18 cellular contexts compared by ENCODE assay signal in the genomic region with DNA sequence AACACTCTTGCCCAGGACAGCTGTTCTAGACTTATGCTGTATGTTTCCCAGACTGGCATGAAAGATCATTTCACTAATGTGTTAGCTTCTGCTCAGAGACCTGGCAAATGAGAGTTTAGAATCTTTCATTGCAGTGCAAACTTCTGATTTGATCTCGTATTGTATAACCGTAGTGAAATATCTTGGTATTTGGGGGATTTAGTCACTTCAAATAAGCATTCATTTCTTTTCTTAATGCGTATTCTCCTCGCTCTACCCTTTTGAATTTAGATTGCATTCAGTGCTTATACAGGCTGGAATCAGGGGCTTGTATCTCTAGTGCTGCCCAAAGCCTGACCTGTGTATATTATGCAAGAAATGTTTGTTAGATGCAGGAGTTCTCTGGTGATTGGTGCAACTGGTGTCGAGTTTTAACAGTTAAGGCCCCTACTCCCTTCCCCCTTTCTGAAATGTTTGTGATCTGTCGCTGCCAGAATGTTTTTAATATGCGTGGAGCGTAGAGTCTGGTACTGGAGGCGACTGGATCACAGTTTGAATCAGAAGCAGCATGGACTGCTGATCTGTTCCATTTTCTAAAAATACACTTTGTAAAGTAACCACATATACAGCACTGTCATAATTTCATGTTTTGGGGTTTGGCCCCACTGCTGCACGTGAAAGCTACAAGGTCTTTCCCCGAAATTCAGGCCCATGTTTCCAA.
DNase-seq lines count a peak whose midpoint lies in the region; ATAC-seq and TF ChIP-seq lines count a peak whose summit lies in the region.
"Had no signal": no experiment of that assay in that cellular context is flagged by ENCODE, and none has a peak within 500 bp of the region (broad histone marks: within the 10 kb centered on the region; RNA-seq: fewer than 3 reads in every experiment).

No MANE protein-coding gene starts in this region.

- H3K36me3 ChIP-seq in SU-DHL-6 (ENCODE audit: low read length) (no peaks in the 10 kb centered on the region), parathyroid adenoma (ENCODE audit: control insufficient read depth, insufficient read depth, low read length) (no peaks in the 10 kb centered on the region)

- no peaks in the 10 kb centered on the region for H3K9me2 ChIP-seq in SU-DHL-6 (replicated peaks; ENCODE audit: insufficient read depth, low read length)

- H3K4me3 ChIP-seq in GM12865 (ENCODE audit: low read depth, low read length) (no peak overlapping the region), SU-DHL-6 (ENCODE audit: insufficient read depth, low read length, poor library complexity, severe bottlenecking) (no peak overlapping the region), parathyroid adenoma (ENCODE audit: low read depth, low read length) (no peak overlapping the region)
- H3K4me3 ChIP-seq: ascending aorta, upper lobe of right lung had no signal

- H3F3A ChIP-seq in SU-DHL-6 (ENCODE audit: insufficient read depth), result peaks cover 38% of the 10 kb centered on the region

- H2AFZ ChIP-seq in SU-DHL-6 (ENCODE audit: low read depth, low read length, severe bottlenecking), result no peak overlapping the region
- H2AFZ ChIP-seq in parathyroid adenoma, result peak overlapping the region; percentile 56

- H3K27me3 ChIP-seq in SU-DHL-6 (ENCODE audit: low read length) (no peaks in the 10 kb centered on the region), parathyroid adenoma (ENCODE audit: control insufficient read depth, insufficient read depth, low read length) (no peaks in the 10 kb centered on the region)
- H3K27me3 ChIP-seq: ascending aorta, upper lobe of right lung had no signal

- no peaks in the 10 kb centered on the region for H3K9me3 ChIP-seq in SU-DHL-6 (ENCODE audit: insufficient read depth, low read length)
- no peaks in the 10 kb centered on the region for H3K9me3 ChIP-seq in parathyroid adenoma (ENCODE audit: control insufficient read depth, low read length)
- H3K9me3 ChIP-seq: ascending aorta, upper lobe of right lung had no signal

- H3K4me1 ChIP-seq in parathyroid adenoma, result peaks cover 38% of the 10 kb centered on the region

- H3K79me2 ChIP-seq in SU-DHL-6 (ENCODE audit: insufficient read depth, low read length), result no peaks in the 10 kb centered on the region
- no peaks in the 10 kb centered on the region for H3K79me2 ChIP-seq in parathyroid adenoma

- no peaks in the 10 kb centered on the region for H4K20me1 ChIP-seq in SU-DHL-6 (ENCODE audit: low read depth, low read length)

- ATAC-seq in HG03469 (IDR thresholded peaks at IDR 0.05; ENCODE audit: unreplicated experiment) (no peak), GM21423 (IDR thresholded peaks at IDR 0.05; ENCODE audit: unreplicated experiment) (no peak)
- ATAC-seq: activated T-helper 17 cell treated with anti-CD3 and anti-CD28 coated beads, Interleukin-2, amount 50 U/mL, for 72 hours; esophagus mucosa; upper lobe of right lung had no signal

- H3K4me2 ChIP-seq in SU-DHL-6 (ENCODE audit: low read depth, low read length, poor library complexity, severe bottlenecking) (peak overlapping the region; percentile 54), parathyroid adenoma (ENCODE audit: low read length) (no peak overlapping the region)

- DNase-seq in GM12865 (ENCODE audit: low read depth) (peak; percentile 48), globus pallidus (ENCODE audit: low spot score) (peak; percentile 51), GDM1 (lab: John Stamatoyannopoulos, UW) (no peak), T1000 (lab: John Stamatoyannopoulos, UW) (no peak)
- DNase-seq: DMS79 treated with DMSO at 0.1 percent for 48 hours; GOT3; NCI-H1105 treated with DMSO at 0.1 percent for 48 hours; stimulated activated CD4-positive, alpha-beta T cell treated with anti-CD3 and anti-CD28 coated beads, Interleukin-12 subunit alpha, Interleukin-12 subunit beta, amount 100 ng/mL, for 4 hours; stimulated activated naive B cell treated with anti-CD40 and anti-IgM and Interleukin-4, amounts not matched to agents 10 μg/mL and 1 μg/mL and 100 μg/mL, for 72 hours; upper lobe of right lung had no signal

- no peak overlapping the region for H3K9ac ChIP-seq in SU-DHL-6 (ENCODE audit: low read length)
- H3K9ac ChIP-seq in parathyroid adenoma, result no peak overlapping the region

- H3K27ac ChIP-seq in SU-DHL-6 (ENCODE audit: low read depth, low read length) (peak overlapping the region; percentile 61), parathyroid adenoma (peak overlapping the region; percentile 80)
- H3K27ac ChIP-seq: ascending aorta, C4-2B, upper lobe of right lung had no signal

- no peak for TF ChIP-seq CTCF in GM12865 (IDR thresholded peaks at IDR 0.05; ENCODE audit: insufficient read depth, low read depth, low read length, missing control alignments)
- TF ChIP-seq CTCF in SU-DHL-6 (IDR thresholded peaks at IDR 0.05; ENCODE audit: insufficient read depth, low read length, poor library complexity, severe bottlenecking), result no peak
- no peak for TF ChIP-seq CTCF in parathyroid adenoma (IDR thresholded peaks at IDR 0.05)

Comparison
In these comparisons a context has a peak if more than half of its experiments do, and no peak if none do; other contexts are left out.
1. DNase-seq: peak in GM12865 (single experiment) and globus pallidus (single experiment); none in GDM1 (single experiment) and T1000 (single experiment).